In genomic region chr3:156938724-156939123, GRCh38 we compare ENCODE assay signal across 8 cellular contexts.
"Had no signal": no experiment of that assay in that cellular context is flagged by ENCODE, and none has a peak within 500 bp of the region (broad histone marks: within the 10 kb centered on the region; RNA-seq: fewer than 3 reads in every experiment).

No MANE protein-coding gene starts in this region.

- H3K4me2 ChIP-seq: GM23338 had no signal

- H3K27ac ChIP-seq: HL-60 had no signal

- H3K4me3 ChIP-seq: GM23338, HAP-1 had no signal

- ATAC-seq: GM23338, HCT116 had no signal

- H3K9me3 ChIP-seq: HAP-1 had no signal

- H3K36me3 ChIP-seq: HAP-1 had no signal

- DNase-seq: H7, HFFc6, Kasumi-1, KG1 had no signal

- H2AFZ ChIP-seq: GM23338 had no signal
